In the genomic region with DNA sequence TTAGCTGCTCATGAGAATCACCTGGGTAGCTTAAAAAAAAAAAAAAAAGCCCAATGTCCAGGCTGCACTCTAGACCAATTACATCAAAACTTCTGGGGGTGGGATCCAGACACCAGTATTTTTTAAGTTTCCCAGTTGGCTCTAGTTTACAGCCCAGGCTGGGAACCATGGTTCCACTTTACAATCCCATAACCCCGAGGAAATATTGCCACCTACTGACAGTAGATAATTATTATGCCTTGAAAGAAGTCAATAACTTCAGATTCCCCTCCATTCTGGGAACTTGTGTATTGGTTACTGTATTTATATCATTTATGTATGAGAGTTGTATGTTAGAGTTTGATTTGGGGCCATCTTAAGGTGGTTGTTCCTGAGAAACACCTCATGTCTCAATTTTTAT, we compare ENCODE assay signal across 8 cellular contexts.
DNase-seq lines count a peak whose midpoint lies in the region; ATAC-seq and TF ChIP-seq lines count a peak whose summit lies in the region.

No MANE protein-coding gene starts in this region.

- H3K4me1 Mint-ChIP-seq in Caco-2 (ENCODE audit: low read depth, unreplicated experiment), result no peaks in the 10 kb centered on the region

- H3K4me3 ChIP-seq in Caco-2 (ENCODE audit: low read depth, low read length) (no peak overlapping the region), IMR-90 (ENCODE audit: insufficient read depth, low read depth, low read length) (no peak overlapping the region), SK-N-SH (ENCODE audit: low read depth in 2 of 2, low read length in 1 of 2) (peak overlapping the region in 1 of 2 experiments; percentile 18; a peak in 1 of 4 replicates)

- H2AK5ac ChIP-seq in IMR-90 (ENCODE audit: low read depth, low read length), result no peak overlapping the region

- no peaks in the 10 kb centered on the region for H3F3A ChIP-seq in SK-N-SH (replicated peaks; ENCODE audit: insufficient read depth)

- TF ChIP-seq RAD21 in IMR-90 (IDR thresholded peaks at IDR 0.05; ENCODE audit: low read length) (peak; percentile 56), SK-N-SH (IDR thresholded peaks at IDR 0.05; ENCODE audit: low read length) (peak; percentile 84)

- no peaks in the 10 kb centered on the region for H3K4me1 ChIP-seq in Caco-2
- no peaks in the 10 kb centered on the region for H3K4me1 ChIP-seq in IMR-90 (ENCODE audit: control insufficient read depth, insufficient read depth, low read length)
- H3K4me1 ChIP-seq in SK-N-SH (ENCODE audit: control insufficient read depth in 1 of 2, insufficient read depth in 2 of 2, low read depth in 1 of 2, low read length in 1 of 2), result peaks cover 0 to 5% of the 10 kb centered on the region in 2 experiments; a peak in 2 of 4 replicates

- no TSS peak for BruUV-seq in Caco-2 (replicated peaks; lab: Mats Ljungman, UMichigan)
- BruUV-seq in IMR-90 (replicated peaks; lab: Mats Ljungman, UMichigan), result no TSS peak

- H3K36me3 Mint-ChIP-seq in Caco-2 (ENCODE audit: insufficient read depth, unreplicated experiment), result no peaks in the 10 kb centered on the region

- H3K9ac ChIP-seq in IMR-90 (ENCODE audit: low read depth, low read length) (no peak overlapping the region), SK-N-SH (no peak overlapping the region)

- H3K4me2 ChIP-seq in IMR-90 (ENCODE audit: low read depth, low read length) (no peak overlapping the region), SK-N-SH (no peak overlapping the region)

- peak in 1 of 2 experiments; percentile 48 for DNase-seq in Caco-2
- DNase-seq in IMR-90, result peak; percentile 25
- peak; percentile 51 for DNase-seq in SK-N-SH
- peak; percentile 26 for DNase-seq in globus pallidus (ENCODE audit: low spot score)
- DNase-seq in HK-2 (ENCODE audit: unreplicated experiment), result no peak
- no peak for DNase-seq in activated effector memory CD4-positive, alpha-beta T cell treated with Interleukin-2 at 50 U/mL for 16 hours

- H2AFZ ChIP-seq in IMR-90 (replicated peaks; ENCODE audit: low read length, poor library complexity) (no peak overlapping the region), SK-N-SH (ENCODE audit: low read depth) (no peak overlapping the region)

- no peak overlapping the region for H3K14ac ChIP-seq in IMR-90 (replicated peaks; ENCODE audit: low read depth, low read length)

- H3K9me3 ChIP-seq in Caco-2, result no peaks in the 10 kb centered on the region
- H3K9me3 ChIP-seq in IMR-90 (ENCODE audit: control insufficient read depth, insufficient read depth, low read length), result no peaks in the 10 kb centered on the region
- no peaks in the 10 kb centered on the region for H3K9me3 ChIP-seq in SK-N-SH

- no peak overlapping the region for H3K56ac ChIP-seq in IMR-90 (ENCODE audit: extremely low read depth, insufficient read depth, low read length)

- H3K4me3 Mint-ChIP-seq in Caco-2 (ENCODE audit: unreplicated experiment), result no peak overlapping the region

- in situ Hi-C loops in IMR-90 (cut with MboI; ENCODE audit: low sequenced_read_pairs), result loop anchor here (5.0 kb wide), 1 partner anchor 219 kb away; no protein-coding TSS in a partner anchor

- no peak overlapping the region for H4K91ac ChIP-seq in IMR-90 (ENCODE audit: insufficient read depth, low read depth, low read length)

- TF ChIP-seq CTCF in Caco-2 (IDR thresholded peaks at IDR 0.05; ENCODE audit: insufficient read depth in 1 of 2, low read depth in 1 of 2, low read length in 1 of 2, severe bottlenecking in 1 of 2, unreplicated experiment in 1 of 2) (peak; percentile 50 to 51), IMR-90 (conservative IDR thresholded peaks at IDR 0.05; ENCODE audit: low read depth, low read length) (peak; percentile 55), SK-N-SH (IDR thresholded peaks at IDR 0.05) (peak; percentile 57)

- H3K9me2 ChIP-seq in SK-N-SH, result no peaks in the 10 kb centered on the region

- peak; percentile 82 for ATAC-seq in IMR-90 (ENCODE audit: low read depth)
- ATAC-seq in HG02759 (IDR thresholded peaks at IDR 0.05; ENCODE audit: unreplicated experiment), result no peak
- no peak for ATAC-seq in GM18867 (IDR thresholded peaks at IDR 0.05; ENCODE audit: unreplicated experiment)

- H4K20me1 ChIP-seq in IMR-90 (ENCODE audit: insufficient read depth, low read length), result no peaks in the 10 kb centered on the region
- no peaks in the 10 kb centered on the region for H4K20me1 ChIP-seq in SK-N-SH (ENCODE audit: insufficient read depth)

- no peak overlapping the region for H2BK20ac ChIP-seq in IMR-90 (ENCODE audit: low read depth, low read length)

- H2BK120ac ChIP-seq in IMR-90 (ENCODE audit: low read depth, low read length), result no peak overlapping the region

- no peaks in the 10 kb centered on the region for H3K27me3 ChIP-seq in Caco-2 (replicated peaks; ENCODE audit: control insufficient read depth, insufficient read depth, low read length)
- peaks cover 10% of the 10 kb centered on the region for H3K27me3 ChIP-seq in IMR-90 (ENCODE audit: control insufficient read depth, insufficient read depth, low read length)
- H3K27me3 ChIP-seq in SK-N-SH (ENCODE audit: insufficient read depth), result peaks cover 10% of the 10 kb centered on the region; the same call in 1 of the 2 replicates

- no peak overlapping the region for H3K23ac ChIP-seq in IMR-90 (ENCODE audit: low read depth, low read length)

- H3K27ac ChIP-seq in IMR-90 (ENCODE audit: insufficient read depth, low read length), result no peak overlapping the region
- no peak overlapping the region for H3K27ac ChIP-seq in SK-N-SH (ENCODE audit: low read depth in 2 of 2, low read length in 1 of 2)

- H3K27ac Mint-ChIP-seq in Caco-2 (ENCODE audit: unreplicated experiment), result no peak overlapping the region

- H3K18ac ChIP-seq in IMR-90 (ENCODE audit: low read depth, low read length), result no peak overlapping the region

- H3K9me3 Mint-ChIP-seq in Caco-2 (ENCODE audit: unreplicated experiment), result no peaks in the 10 kb centered on the region

- no peak overlapping the region for H3K4ac ChIP-seq in IMR-90 (ENCODE audit: low read depth, low read length)

- WGBS in IMR-90 (ENCODE audit: extremely low coverage in 2 of 2, insufficient read length in 1 of 2), 2 experiments, result no CpG with 5 or more reads among the region's 1 CpG
- 24% methylated on average over 1 of the region's 1 CpG for WGBS in SK-N-SH (ENCODE audit: low lambda C conversion rate)

- no peaks in the 10 kb centered on the region for H3K79me2 ChIP-seq in SK-N-SH (ENCODE audit: insufficient read depth)

- no peak overlapping the region for H4K5ac ChIP-seq in IMR-90 (ENCODE audit: low read depth, low read length)

- no peak for TF ChIP-seq EP300 in SK-N-SH (IDR thresholded peaks at IDR 0.05; ENCODE audit: borderline replicate concordance in 1 of 2, low read depth in 1 of 2, low read length in 1 of 2)

- CTCF ChIA-PET in Caco-2 (lab: Charles Lee) (interaction anchor here (0.6 to 4.2 kb wide), 3 partner anchors 8 to 220 kb away, joined by 3 to 18 read pairs (median 6); no protein-coding TSS in a partner anchor), IMR-90 (lab: Yijun Ruan, JAX) (interaction anchor here (0.8 to 1.4 kb wide), 5 partner anchors 14 to 220 kb away, joined by 3 to 5 read pairs (median 4); no protein-coding TSS in a partner anchor), SK-N-SH (lab: Yijun Ruan, JAX) (interaction anchor here (0.7 to 4.6 kb wide), 19 partner anchors 9 to 483 kb away, joined by 3 to 44 read pairs (median 5); partner anchors contain the start of gene NOS1AP)

- H3K27me3 Mint-ChIP-seq in Caco-2 (ENCODE audit: insufficient read depth, unreplicated experiment), result no peaks in the 10 kb centered on the region

- H3K9me1 ChIP-seq in IMR-90 (ENCODE audit: insufficient read depth, low read length), result no peaks in the 10 kb centered on the region

- dilution Hi-C loops in IMR-90 (cut with HindIII; ENCODE audit: low sequenced_read_pairs, unreplicated experiment), result no loop called here

- H3K36me3 ChIP-seq in Caco-2 (ENCODE audit: control insufficient read depth, insufficient read depth, low read length) (no peaks in the 10 kb centered on the region), IMR-90 (ENCODE audit: control insufficient read depth, insufficient read depth, low read length) (no peaks in the 10 kb centered on the region), SK-N-SH (replicated peaks in 1 of 2; ENCODE audit: control insufficient read depth in 1 of 2, insufficient read depth in 2 of 2, low read length in 1 of 2) (no peaks in the 10 kb centered on the region)

- no peak overlapping the region for H4K8ac ChIP-seq in IMR-90 (ENCODE audit: low read depth in 2 of 2, low read length in 2 of 2)

- H3K79me1 ChIP-seq in IMR-90 (ENCODE audit: low read depth in 1 of 2, low read length in 2 of 2), result no peaks in the 10 kb centered on the region

- H2BK15ac ChIP-seq in IMR-90 (ENCODE audit: low read depth, low read length), result no peak overlapping the region

- no peak overlapping the region for H2AK9ac ChIP-seq in IMR-90 (replicated peaks; ENCODE audit: low read depth, low read length, poor library complexity)

- POLR2A ChIA-PET in Caco-2 (lab: Charles Lee) (interaction anchor here (0.6 kb wide), 1 partner anchor 121 kb away, joined by 3 read pairs; no protein-coding TSS in a partner anchor), IMR-90 (lab: Charles Lee; ENCODE audit: unreplicated experiment) (no interaction called here), SK-N-SH (lab: Yijun Ruan, JAX) (no interaction called here)

- intact Hi-C loops in Caco-2 (cut with micrococcal nuclease; ENCODE audit: unreplicated experiment), result loop anchor here (1.0 to 10.0 kb wide), 4 partner anchors 44 to 220 kb away; no protein-coding TSS in a partner anchor
- intact Hi-C loops in IMR-90 (cut with micrococcal nuclease), result loop anchor here (1.0 to 5.0 kb wide), 3 partner anchors 116 to 484 kb away; no protein-coding TSS in a partner anchor

- H2BK5ac ChIP-seq in IMR-90 (ENCODE audit: low read depth, low read length, poor library complexity, severe bottlenecking), result no peak overlapping the region

- TF ChIP-seq POLR2A in IMR-90 (IDR thresholded peaks at IDR 0.05; ENCODE audit: low read depth, low read length), result no peak

TF ChIP-seq in IMR-90, 13 proteins besides CTCF, POLR2A, EP300 and RAD21:
- no peak for TF ChIP-seq NFE2L2 (IDR thresholded peaks at IDR 0.05; ENCODE audit: low read depth, low read length)
- no peak for TF ChIP-seq RFX5 (IDR thresholded peaks at IDR 0.05; ENCODE audit: low read depth, low read length)
- peak; percentile 34 for TF ChIP-seq SMC3 (IDR thresholded peaks at IDR 0.05; ENCODE audit: low read depth, low read length)

TF ChIP-seq in SK-N-SH, 30 proteins besides CTCF, POLR2A, EP300 and RAD21:
- TF ChIP-seq SMC3 (IDR thresholded peaks at IDR 0.05; ENCODE audit: low read depth, low read length) (peak; percentile 64), NRF1 (IDR thresholded peaks at IDR 0.05; ENCODE audit: low read depth, low read length) (no peak), RXRA (IDR thresholded peaks at IDR 0.05; ENCODE audit: borderline replicate concordance, low read depth) (no peak)

Comparison
In these comparisons a context has a peak if more than half of its experiments do, and no peak if none do; other contexts are left out.
1. DNase-seq: peak in IMR-90 (single experiment), SK-N-SH (single experiment) and globus pallidus (single experiment); none in HK-2 (single experiment) and activated effector memory CD4-positive, alpha-beta T cell treated with Interleukin-2 at 50 U/mL for 16 hours (single experiment).
2. Peak in every context shown above with its lines, with median percentiles within 50 percentile points of each other: CTCF ChIP-seq.